ENCODE assay signal across 11 cellular contexts in the genomic region with DNA sequence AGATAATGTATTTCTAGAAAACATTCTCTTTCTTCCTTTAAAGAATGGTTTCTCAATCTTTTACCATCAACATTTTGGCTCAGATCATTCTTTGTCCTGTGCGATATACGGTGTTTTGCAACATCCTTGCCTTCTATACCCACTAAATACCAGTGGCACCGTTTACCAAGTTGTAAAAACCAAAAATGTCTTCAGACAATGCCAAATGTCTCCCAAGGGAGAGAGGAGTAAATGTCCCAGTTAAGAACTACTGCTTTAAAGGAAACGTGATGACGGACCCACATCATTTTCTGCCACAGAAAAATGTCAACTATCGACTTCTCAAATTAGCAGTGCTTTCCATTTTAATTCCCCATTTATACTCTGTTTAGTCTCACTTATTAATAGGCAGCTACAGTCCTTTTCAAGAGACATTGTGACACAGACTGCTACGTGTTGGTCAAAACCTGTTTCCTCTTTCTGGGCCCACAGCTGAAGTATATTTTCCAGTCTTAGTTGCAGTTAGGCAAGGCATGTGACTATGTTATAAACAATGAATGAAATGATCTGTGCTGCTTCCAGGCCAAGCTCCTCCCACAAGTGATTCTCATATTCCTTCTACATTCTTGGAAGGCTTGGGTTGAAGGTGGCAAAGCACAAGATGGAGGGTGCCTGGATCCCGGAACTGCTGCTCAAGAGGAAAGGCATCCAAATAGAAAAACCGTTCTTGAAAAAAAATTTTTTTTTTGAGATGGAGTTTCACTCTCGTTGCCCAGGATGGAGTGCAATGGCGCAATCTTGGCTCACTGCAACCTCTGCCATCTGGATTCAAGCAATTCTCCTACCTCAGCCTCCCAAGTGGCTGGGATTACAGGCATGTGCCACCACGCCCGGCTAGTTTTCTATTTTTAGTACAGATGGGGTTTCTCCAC. TPM values are rescaled to one million over a fixed set of nuclear protein-coding genes. Genes with fewer than 3 reads are reported as not detected.
DNase-seq lines count a peak whose midpoint lies in the region; FAIRE-seq and TF ChIP-seq lines count a peak whose summit lies in the region.
"Had no signal": no experiment of that assay in that cellular context is flagged by ENCODE, and none has a peak within 500 bp of the region (broad histone marks: within the 10 kb centered on the region; RNA-seq: fewer than 3 reads in every experiment).

No MANE protein-coding gene starts in this region.

- H3K4me1 ChIP-seq in astrocyte (ENCODE audit: insufficient read depth, low read length) = no peaks in the 10 kb centered on the region

- no peak overlapping the region for H2AFZ ChIP-seq in astrocyte (ENCODE audit: low read depth, low read length)

- no peak overlapping the region for H3K4me3 Mint-ChIP-seq in astrocyte (ENCODE audit: unreplicated experiment)

- H3K27ac ChIP-seq in astrocyte (ENCODE audit: low read depth, low read length) = no peak overlapping the region
- peak overlapping the region in 15 of 59 donors; percentile 4 to 64 (median 22) for H3K27ac ChIP-seq in dorsolateral prefrontal cortex

- no peaks in the 10 kb centered on the region for H3K4me1 Mint-ChIP-seq in astrocyte (ENCODE audit: low read depth, unreplicated experiment)

- H3K9ac ChIP-seq in astrocyte (ENCODE audit: low read length) = no peak overlapping the region

- peaks cover 12% of the 10 kb centered on the region for H3K36me3 Mint-ChIP-seq in astrocyte (ENCODE audit: low read depth, unreplicated experiment)

- H3K79me2 ChIP-seq in astrocyte (ENCODE audit: insufficient read depth, low read length) = no peaks in the 10 kb centered on the region

- no peak overlapping the region for H3K27ac Mint-ChIP-seq in astrocyte (ENCODE audit: unreplicated experiment)

- TF ChIP-seq CTCF in HFF-Myc (IDR thresholded peaks at IDR 0.05; ENCODE audit: low read depth, low read length, missing control alignments) = no peak
- TF ChIP-seq CTCF in astrocyte (IDR thresholded peaks at IDR 0.05; ENCODE audit: insufficient read depth, low read depth, low read length) = no peak
- TF ChIP-seq CTCF in dorsolateral prefrontal cortex (IDR thresholded peaks at IDR 0.05 in 54 of 56, conservative IDR thresholded peaks at IDR 0.05 in 2 of 56; ENCODE audit: low read depth in 1 of 56, partially characterized antibody in 56 of 56) = no peak
- no peak for TF ChIP-seq CTCF in GM20000 (IDR thresholded peaks at IDR 0.05; ENCODE audit: extremely low read depth, missing control alignments)

- peak; percentile 26 for DNase-seq in A172 (ENCODE audit: low spot score)
- DNase-seq in HFF-Myc (ENCODE audit: extremely low read depth, low read depth) = peak; percentile 77
- DNase-seq in astrocyte (ENCODE audit: low read depth) = peak; percentile 44
- DNase-seq in medulla oblongata (ENCODE audit: extremely low spot score) = peak; percentile 70
- no peak for DNase-seq in T-helper 9 cell
- no peak for DNase-seq in posterior cingulate gyrus
- DNase-seq in dorsolateral prefrontal cortex = no peak
- DNase-seq in GM20000 (ENCODE audit: low spot score) = no peak
- DNase-seq: activated CD4-positive, alpha-beta T cell treated with anti-CD3 and anti-CD28 coated beads for 48 hours; mammary epithelial cell had no signal

- peak; percentile 88 for FAIRE-seq in astrocyte (lab: Jason Lieb, UNC)
- FAIRE-seq: colon had no signal

- H3K27me3 ChIP-seq in astrocyte (ENCODE audit: insufficient read depth, low read length) (no peaks in the 10 kb centered on the region), dorsolateral prefrontal cortex (no peaks in the 10 kb centered on the region)

- no peak overlapping the region for H3K4me3 ChIP-seq in HFF-Myc (replicated peaks; ENCODE audit: low read depth, low read length)
- no peak overlapping the region for H3K4me3 ChIP-seq in astrocyte (ENCODE audit: insufficient read depth, low read depth, low read length)
- no peak overlapping the region for H3K4me3 ChIP-seq in dorsolateral prefrontal cortex

- no peaks in the 10 kb centered on the region for H3K9me3 ChIP-seq in astrocyte (ENCODE audit: insufficient read depth, low read depth, low read length)

- no peaks in the 10 kb centered on the region for H3K9me3 Mint-ChIP-seq in astrocyte (ENCODE audit: unreplicated experiment)

- no peaks in the 10 kb centered on the region for H4K20me1 ChIP-seq in astrocyte (ENCODE audit: insufficient read depth, low read length)

- no peak overlapping the region for H3K4me2 ChIP-seq in astrocyte (ENCODE audit: low read length)

- intact Hi-C loops in posterior cingulate gyrus (cut with DNase I) = no loop called here
- intact Hi-C loops in dorsolateral prefrontal cortex (cut with DNase I) = loop anchor here in 1 of 2 donors (5.0 kb wide), 1 partner anchor 199 kb away; no protein-coding TSS in a partner anchor

- H3K27me3 Mint-ChIP-seq in astrocyte (ENCODE audit: low read depth, unreplicated experiment) = no peaks in the 10 kb centered on the region

- peaks cover 15% of the 10 kb centered on the region for H3K36me3 ChIP-seq in astrocyte (ENCODE audit: insufficient read depth, low read length)

RNA-seq across cellular contexts. Expression of gene PRXL2C, which starts 8.8 kb away (rescaled TPM):
- total RNA-seq in A172 (2014; rRNA removed; shearing (Covaris generic)) = 37.4 and 38.4 TPM in 2 replicates
- total RNA-seq in astrocyte = 12.2 and 12.6 TPM in 2 replicates
- total RNA-seq in dorsolateral prefrontal cortex = 10 to 100 TPM in 11 of 120 experiments, 1 to 10 TPM in 109; 3.2 to 14.7 (median 6.5) TPM

RNA-seq across cellular contexts. Expression of gene CDC14B, which starts 26.7 kb away (rescaled TPM):
- 24.0 and 27.1 TPM in 2 replicates for total RNA-seq in A172 (2014; rRNA removed; shearing (Covaris generic))
- total RNA-seq in astrocyte = 21.0 and 22.5 TPM in 2 replicates
- total RNA-seq in dorsolateral prefrontal cortex = 100 to 1,000 TPM in 3 of 120 experiments, 10 to 100 TPM in 117; 28.9 to 134 (median 53.2) TPM

Comparison
In these comparisons a context has a peak if more than half of its experiments do, and no peak if none do; other contexts are left out.
1. DNase-seq: peak in A172 (single experiment), HFF-Myc (single experiment), astrocyte (single experiment) and medulla oblongata (single experiment); none in T-helper 9 cell (single experiment), posterior cingulate gyrus (0 of 10), dorsolateral prefrontal cortex (0 of 10) and GM20000 (single experiment).